Comparison of ENCODE assay signal across 22 cellular contexts in the genomic region with DNA sequence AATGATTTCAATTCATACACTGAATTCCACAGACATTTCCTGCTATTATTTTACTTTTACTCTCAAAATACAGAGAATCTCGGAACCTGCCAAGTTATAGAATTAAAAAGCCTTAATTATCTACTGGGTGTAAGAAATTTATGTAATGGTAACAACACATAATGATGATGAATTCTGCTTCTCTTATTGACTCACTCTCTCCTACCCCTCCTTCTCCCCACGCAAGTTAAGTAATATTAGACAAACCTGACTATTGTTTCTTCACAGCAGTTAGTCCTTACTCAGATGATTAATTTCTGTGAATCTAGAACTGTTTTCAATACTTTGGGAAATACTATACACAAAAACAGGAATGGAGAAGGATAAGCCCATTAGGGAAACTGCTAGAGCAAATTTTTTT.
"Had no signal": no experiment of that assay in that cellular context is flagged by ENCODE, and none has a peak within 500 bp of the region (broad histone marks: within the 10 kb centered on the region; RNA-seq: fewer than 3 reads in every experiment).

No MANE protein-coding gene starts in this region.

- DNase-seq: colonic mucosa; dermis blood vessel endothelial cell; endodermal cell; esophagus squamous epithelium; foreskin melanocyte; islet precursor cell; mucosa of descending colon; naive thymus-derived CD8-positive, alpha-beta T cell; pancreas; spleen; stimulated activated CD4-positive, alpha-beta T cell treated with anti-CD3 and anti-CD28 coated beads, Interleukin-15, amount 100 ng/mL, for 24 hours; stimulated activated CD4-positive, alpha-beta T cell treated with anti-CD3 and anti-CD28 coated beads, Interleukin-1b, Interleukin-23, amount 100 ng/mL, for 48 hours; stimulated activated CD4-positive, alpha-beta T cell treated with anti-CD3 and anti-CD28 coated beads, Interleukin-4, amount 100 ng/mL, for 24 hours; stimulated activated naive B cell treated with anti-CD40 and anti-IgM and Interleukin-4, amounts not matched to agents 10 μg/mL and 1 μg/mL and 100 μg/mL, for 72 hours; stimulated activated naive CD8-positive, alpha-beta T cell treated with anti-CD3 and anti-CD28 coated beads, Interleukin-15, amount 100 ng/mL, for 72 hours; testis; upper lobe of right lung had no signal

- H3K4me3 ChIP-seq: colonic mucosa, esophagus squamous epithelium, hepatocyte, mucosa of descending colon, pancreas, spleen, testis, tibial nerve, upper lobe of right lung, vagina had no signal

- H2AFZ ChIP-seq: hepatocyte had no signal

- ATAC-seq: left lobe of liver; mucosa of descending colon; naive thymus-derived CD8-positive, alpha-beta T cell; pancreas; sciatic nerve; stimulated activated naive B cell treated with anti-CD40 and anti-IgM and Interleukin-4, amounts not matched to agents 10 μg/mL and 1 μg/mL and 100 μg/mL, for 72 hours; stimulated activated naive CD8-positive, alpha-beta T cell treated with anti-CD3 and anti-CD28 coated beads, Interleukin-15, amount 100 ng/mL, for 72 hours; upper lobe of right lung had no signal

- H3K79me2 ChIP-seq: hepatocyte had no signal

- H3K4me2 ChIP-seq: hepatocyte had no signal

- H3K36me3 ChIP-seq: colonic mucosa, esophagus squamous epithelium, pancreas, spleen, tibial nerve, upper lobe of right lung, vagina had no signal

- H3K4me1 ChIP-seq: colonic mucosa, esophagus squamous epithelium, pancreas, spleen, testis, tibial nerve, upper lobe of right lung, vagina had no signal

- H3K27ac ChIP-seq: colonic mucosa, esophagus squamous epithelium, hepatocyte, pancreas, spleen, testis, tibial nerve, upper lobe of right lung, vagina had no signal

- H3K27me3 ChIP-seq: colonic mucosa, esophagus squamous epithelium, hepatocyte, pancreas, spleen, testis, tibial nerve, upper lobe of right lung, vagina had no signal

- H3K9me3 ChIP-seq: colonic mucosa, esophagus squamous epithelium, mucosa of descending colon, pancreas, spleen, testis, tibial nerve, upper lobe of right lung, vagina had no signal
